8 cellular contexts compared by ENCODE assay signal in genomic region chr1:19430121-19431068, GRCh38. TPM values are rescaled to one million over a fixed set of nuclear protein-coding genes. Genes with fewer than 3 reads are reported as not detected.
A peak's percentile ranks its signal among the peaks of the same experiment; 100 is the strongest.
DNase-seq lines count a peak whose midpoint lies in the region; ATAC-seq and TF ChIP-seq lines count a peak whose summit lies in the region.
"Had no signal": no experiment of that assay in that cellular context is flagged by ENCODE, and none has a peak within 500 bp of the region (broad histone marks: within the 10 kb centered on the region; RNA-seq: fewer than 3 reads in every experiment).

No MANE protein-coding gene starts in this region.

- no peak overlapping the region for H3K4me3 Mint-ChIP-seq in activated B cell treated with CpG ODN at 0.5 μM for 24 hours
- H3K4me3 Mint-ChIP-seq in stimulated activated naive B cell treated with anti-CD40 and anti-IgM and Interleukin-4, amounts not matched to agents 10 μg/mL and 1 μg/mL and 100 μg/mL, for 72 hours: peak overlapping the region in 1 of 2 donors; percentile 2

- no peaks in the 10 kb centered on the region for H3K27me3 Mint-ChIP-seq in activated B cell treated with CpG ODN at 0.5 μM for 24 hours
- H3K27me3 Mint-ChIP-seq in stimulated activated naive B cell treated with anti-CD40 and anti-IgM and Interleukin-4, amounts not matched to agents 10 μg/mL and 1 μg/mL and 100 μg/mL, for 72 hours: no peaks in the 10 kb centered on the region

- H3K4me3 ChIP-seq in HEK293 (ENCODE audit: low read depth, low read length) (no peak overlapping the region), right cardiac atrium (ENCODE audit: low read length) (no peak overlapping the region), mesendoderm (ENCODE audit: low read length) (no peak overlapping the region)
- H3K4me3 ChIP-seq: cardiac muscle cell had no signal

- WGBS in right cardiac atrium: 63% methylated on average over 16 of the region's 16 CpGs
- no CpG with 5 or more reads among the region's 16 CpGs for WGBS in mesendoderm (ENCODE audit: extremely low coverage, insufficient coverage, low lambda C conversion rate)

- no peak overlapping the region for H3K4me2 ChIP-seq in mesendoderm (ENCODE audit: low read length)

- peaks cover 33% of the 10 kb centered on the region for H3K36me3 Mint-ChIP-seq in activated B cell treated with CpG ODN at 0.5 μM for 24 hours (ENCODE audit: low read depth)
- H3K36me3 Mint-ChIP-seq in stimulated activated naive B cell treated with anti-CD40 and anti-IgM and Interleukin-4, amounts not matched to agents 10 μg/mL and 1 μg/mL and 100 μg/mL, for 72 hours: peaks cover 16 to 24% of the 10 kb centered on the region in 2 donors

- intact Hi-C loops in activated B cell treated with CpG ODN at 0.5 μM for 24 hours (cut with micrococcal nuclease): no loop called here
- intact Hi-C loops in right cardiac atrium (cut with DNase I): loop anchor here in 1 of 4 donors (10.0 kb wide), 1 partner anchor 54 kb away; the partner anchor contains the start of gene CAPZB

- H3K27ac Mint-ChIP-seq in activated B cell treated with CpG ODN at 0.5 μM for 24 hours: no peak overlapping the region
- peak overlapping the region; percentile 48 for H3K27ac Mint-ChIP-seq in stimulated activated naive B cell treated with anti-CD40 and anti-IgM and Interleukin-4, amounts not matched to agents 10 μg/mL and 1 μg/mL and 100 μg/mL, for 72 hours

- no peak overlapping the region for H3K56ac ChIP-seq in mesendoderm (ENCODE audit: low read length)

- H3K36me3 ChIP-seq in HEK293 (ENCODE audit: control insufficient read depth in 2 of 2, insufficient read depth in 1 of 2, low read length in 2 of 2) (peaks cover 0 to 4% of the 10 kb centered on the region in 2 experiments; a peak in 2 of 3 replicates), mesendoderm (ENCODE audit: control insufficient read depth, insufficient read depth, low read length) (no peaks in the 10 kb centered on the region)
- H3K36me3 ChIP-seq: cardiac muscle cell had no signal

- H3K79me2 ChIP-seq in mesendoderm (ENCODE audit: control insufficient read depth, insufficient read depth, low read length): peaks cover 87% of the 10 kb centered on the region

- no peak overlapping the region for H2BK5ac ChIP-seq in mesendoderm (ENCODE audit: low read length)

- CTCF ChIA-PET in HEK293 (lab: Yijun Ruan, JAX): no interaction called here
- CTCF ChIA-PET in activated B cell treated with CpG ODN at 0.5 μM for 24 hours (lab: Charles Lee): no interaction called here

- no peaks in the 10 kb centered on the region for H3K27me3 ChIP-seq in right cardiac atrium (ENCODE audit: control insufficient read depth, insufficient read depth)
- H3K27me3 ChIP-seq in mesendoderm (ENCODE audit: insufficient read depth, low read length, poor library complexity): no peaks in the 10 kb centered on the region
- H3K27me3 ChIP-seq: cardiac muscle cell had no signal

- H3K23ac ChIP-seq in mesendoderm (ENCODE audit: low read length): no peak overlapping the region

- peaks cover 65% of the 10 kb centered on the region for H3K4me1 Mint-ChIP-seq in activated B cell treated with CpG ODN at 0.5 μM for 24 hours
- peaks cover 45 to 65% of the 10 kb centered on the region in 2 donors for H3K4me1 Mint-ChIP-seq in stimulated activated naive B cell treated with anti-CD40 and anti-IgM and Interleukin-4, amounts not matched to agents 10 μg/mL and 1 μg/mL and 100 μg/mL, for 72 hours

- H2AK5ac ChIP-seq in mesendoderm (ENCODE audit: low read length): no peak overlapping the region

- no peak overlapping the region for H3K4ac ChIP-seq in mesendoderm (ENCODE audit: low read depth, low read length)

- no peaks in the 10 kb centered on the region for H3K9me3 Mint-ChIP-seq in activated B cell treated with CpG ODN at 0.5 μM for 24 hours
- H3K9me3 Mint-ChIP-seq in stimulated activated naive B cell treated with anti-CD40 and anti-IgM and Interleukin-4, amounts not matched to agents 10 μg/mL and 1 μg/mL and 100 μg/mL, for 72 hours: no peaks in the 10 kb centered on the region

- no peak overlapping the region for H3K18ac ChIP-seq in mesendoderm (ENCODE audit: low read length)

- POLR2A ChIA-PET in HEK293 (lab: Yijun Ruan, JAX) (no interaction called here), activated B cell treated with CpG ODN at 0.5 μM for 24 hours (lab: Charles Lee) (no interaction called here)

- no peak overlapping the region for H2BK15ac ChIP-seq in mesendoderm (replicated peaks; ENCODE audit: low read depth)

- TF ChIP-seq CTCF in HEK293 (tag by site-specific recombination; IDR thresholded peaks at IDR 0.05) (no peak), activated B cell treated with CpG ODN at 0.5 μM for 24 hours (IDR thresholded peaks at IDR 0.05) (no peak)

- no peak overlapping the region for H4K5ac ChIP-seq in mesendoderm (ENCODE audit: low read length)

- H3K9me3 ChIP-seq in HEK293 (ENCODE audit: control insufficient read depth, insufficient read depth, low read depth, low read length) (no peaks in the 10 kb centered on the region), right cardiac atrium (ENCODE audit: control insufficient read depth, low read length) (no peaks in the 10 kb centered on the region)

- H3K27ac ChIP-seq in HEK293 (ENCODE audit: extremely low read depth, low read depth, low read length): no peak overlapping the region
- H3K27ac ChIP-seq in right cardiac atrium (ENCODE audit: low read length): peak overlapping the region; percentile 69
- H3K27ac ChIP-seq in mesendoderm (ENCODE audit: low read depth, low read length): no peak overlapping the region
- H3K27ac ChIP-seq: cardiac muscle cell had no signal

- H4K8ac ChIP-seq in mesendoderm (ENCODE audit: low read depth, low read length): no peak overlapping the region

- peaks cover 12% of the 10 kb centered on the region for H3K4me1 ChIP-seq in HEK293 (ENCODE audit: control insufficient read depth, insufficient read depth, low read length)
- H3K4me1 ChIP-seq in right cardiac atrium (ENCODE audit: control insufficient read depth, insufficient read depth, low read length): peaks cover 41% of the 10 kb centered on the region
- H3K4me1 ChIP-seq in mesendoderm (ENCODE audit: control insufficient read depth, low read depth, low read length): no peaks in the 10 kb centered on the region

- H3K79me1 ChIP-seq in mesendoderm (ENCODE audit: low read length): peaks cover 50% of the 10 kb centered on the region

- DNase-seq in activated B cell treated with CpG ODN at 0.5 μM for 24 hours (no peak), right cardiac atrium (peak in 1 of 3 donors; percentile 67), mesendoderm (no peak)
- no peak for DNase-seq in stimulated activated naive B cell treated with anti-CD40 and anti-IgM and Interleukin-4, amounts not matched to agents 10 μg/mL and 1 μg/mL and 100 μg/mL, for 72 hours

- H2BK120ac ChIP-seq in mesendoderm (ENCODE audit: low read depth, low read length): no peak overlapping the region

- ATAC-seq in activated B cell treated with CpG ODN at 0.5 μM for 24 hours (ENCODE audit: low read depth): peak; percentile 28
- ATAC-seq in right cardiac atrium: peak; percentile 52 to 83
- ATAC-seq in stimulated activated naive B cell treated with anti-CD40 and anti-IgM and Interleukin-4, amounts not matched to agents 10 μg/mL and 1 μg/mL and 100 μg/mL, for 72 hours (replicated peaks): peak; percentile 54 to 62
- ATAC-seq in GM21528 (IDR thresholded peaks at IDR 0.05; ENCODE audit: low FRiP score, unreplicated experiment): no peak
- no peak for ATAC-seq in GM18861 (IDR thresholded peaks at IDR 0.05; ENCODE audit: unreplicated experiment)

- no peak overlapping the region for H3K9ac ChIP-seq in mesendoderm (ENCODE audit: low read length)

TF ChIP-seq in HEK293, 187 proteins besides CTCF, POLR2A, EP300 and RAD21 (continues in another document):
- TF ChIP-seq ZNF10 (tag by site-specific recombination; IDR thresholded peaks at IDR 0.05): peak; percentile 73; the same call in 1 of the 2 replicates
- peak; percentile 41; the same call in 1 of the 2 replicates for TF ChIP-seq PRDM6 (tag by site-specific recombination; IDR thresholded peaks at IDR 0.05)
- 0 out of 2 replicates have a peak, but pooled peaks have one; percentile 12 for TF ChIP-seq ZNF629 (tag by site-specific recombination; IDR thresholded peaks at IDR 0.05)
- peak; percentile 10; the same call in 1 of the 2 replicates for TF ChIP-seq TRIM28 (IDR thresholded peaks at IDR 0.05; ENCODE audit: borderline replicate concordance, low read length)
- no peak for TF ChIP-seq GLIS2 (tag by site-specific recombination; IDR thresholded peaks at IDR 0.05)
- TF ChIP-seq, protein P1, sequence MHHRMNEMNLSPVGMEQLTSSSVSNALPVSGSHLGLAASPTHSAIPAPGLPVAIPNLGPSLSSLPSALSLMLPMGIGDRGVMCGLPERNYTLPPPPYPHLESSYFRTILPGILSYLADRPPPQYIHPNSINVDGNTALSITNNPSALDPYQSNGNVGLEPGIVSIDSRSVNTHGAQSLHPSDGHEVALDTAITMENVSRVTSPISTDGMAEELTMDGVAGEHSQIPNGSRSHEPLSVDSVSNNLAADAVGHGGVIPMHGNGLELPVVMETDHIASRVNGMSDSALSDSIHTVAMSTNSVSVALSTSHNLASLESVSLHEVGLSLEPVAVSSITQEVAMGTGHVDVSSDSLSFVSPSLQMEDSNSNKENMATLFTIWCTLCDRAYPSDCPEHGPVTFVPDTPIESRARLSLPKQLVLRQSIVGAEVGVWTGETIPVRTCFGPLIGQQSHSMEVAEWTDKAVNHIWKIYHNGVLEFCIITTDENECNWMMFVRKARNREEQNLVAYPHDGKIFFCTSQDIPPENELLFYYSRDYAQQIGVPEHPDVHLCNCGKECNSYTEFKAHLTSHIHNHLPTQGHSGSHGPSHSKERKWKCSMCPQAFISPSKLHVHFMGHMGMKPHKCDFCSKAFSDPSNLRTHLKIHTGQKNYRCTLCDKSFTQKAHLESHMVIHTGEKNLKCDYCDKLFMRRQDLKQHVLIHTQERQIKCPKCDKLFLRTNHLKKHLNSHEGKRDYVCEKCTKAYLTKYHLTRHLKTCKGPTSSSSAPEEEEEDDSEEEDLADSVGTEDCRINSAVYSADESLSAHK (tag by site-specific recombination; IDR thresholded peaks at IDR 0.05): peak; percentile 55; the same call in 1 of the 2 replicates

RNA-seq across cellular contexts. Expression of gene CAPZB, which starts 54.9 kb away (rescaled TPM):
- total RNA-seq in activated B cell treated with CpG ODN at 0.5 μM for 24 hours: 334 and 349 TPM in 2 replicates
- total RNA-seq in right cardiac atrium: 100 to 1,000 TPM; 226 to 255 (median 232) TPM
- polyA plus RNA-seq in right cardiac atrium: 228 TPM
- polyA plus RNA-seq in mesendoderm (2013, experiment 1 of 2): 289 TPM
- 292 TPM for polyA plus RNA-seq in mesendoderm (2013, experiment 2 of 2)

Comparison
In these comparisons a context has a peak if more than half of its experiments do, and no peak if none do; other contexts are left out.
1. ATAC-seq: peak in activated B cell treated with CpG ODN at 0.5 μM for 24 hours (single experiment), right cardiac atrium (2 of 2) and stimulated activated naive B cell treated with anti-CD40 and anti-IgM and Interleukin-4, amounts not matched to agents 10 μg/mL and 1 μg/mL and 100 μg/mL, for 72 hours (2 of 2); none in GM21528 (single experiment) and GM18861 (single experiment).